In genomic region chr1:208039536-208040332, GRCh38 we compare ENCODE assay signal across 25 cellular contexts.
"Had no signal": no experiment of that assay in that cellular context is flagged by ENCODE, and none has a peak within 500 bp of the region (broad histone marks: within the 10 kb centered on the region; RNA-seq: fewer than 3 reads in every experiment).

No MANE protein-coding gene starts in this region.

- H3K27ac ChIP-seq: PC-9, RWPE1, SJCRH30, SK-N-MC had no signal

- H3K4me2 ChIP-seq: PC-9 had no signal

- FAIRE-seq: RCC 7860 had no signal

- H3K4me3 ChIP-seq: MG63, PC-9, SJCRH30, SK-N-MC had no signal

- H2AFZ ChIP-seq: PC-9 had no signal

- H3K9me3 ChIP-seq: MG63, SJCRH30 had no signal

- H3K4me1 ChIP-seq: SJCRH30 had no signal

- DNase-seq: Kasumi-1, KG1, MG63, NCI-H1048, NCI-H146, NCI-H1694, NCI-H187, NCI-H1930, NCI-H2107, NCI-H2171, NCI-H226, NCI-H446 treated with DMSO at 0.1 percent for 48 hours, NCI-H510A, NCI-H526, NCI-H748 treated with DMSO at 0.1 percent for 48 hours, PC-9, SHP77, SIG-M5, SJCRH30 had no signal

- H3K36me3 ChIP-seq: MG63 had no signal

- ATAC-seq: Panc1, Right ventricle myocardium inferior, SK-N-SH treated with all-trans-retinoic acid at 6 μM for 48 hours had no signal

- H3K27me3 ChIP-seq: MG63, SJCRH30 had no signal
